8 cellular contexts compared by ENCODE assay signal in the genomic region with DNA sequence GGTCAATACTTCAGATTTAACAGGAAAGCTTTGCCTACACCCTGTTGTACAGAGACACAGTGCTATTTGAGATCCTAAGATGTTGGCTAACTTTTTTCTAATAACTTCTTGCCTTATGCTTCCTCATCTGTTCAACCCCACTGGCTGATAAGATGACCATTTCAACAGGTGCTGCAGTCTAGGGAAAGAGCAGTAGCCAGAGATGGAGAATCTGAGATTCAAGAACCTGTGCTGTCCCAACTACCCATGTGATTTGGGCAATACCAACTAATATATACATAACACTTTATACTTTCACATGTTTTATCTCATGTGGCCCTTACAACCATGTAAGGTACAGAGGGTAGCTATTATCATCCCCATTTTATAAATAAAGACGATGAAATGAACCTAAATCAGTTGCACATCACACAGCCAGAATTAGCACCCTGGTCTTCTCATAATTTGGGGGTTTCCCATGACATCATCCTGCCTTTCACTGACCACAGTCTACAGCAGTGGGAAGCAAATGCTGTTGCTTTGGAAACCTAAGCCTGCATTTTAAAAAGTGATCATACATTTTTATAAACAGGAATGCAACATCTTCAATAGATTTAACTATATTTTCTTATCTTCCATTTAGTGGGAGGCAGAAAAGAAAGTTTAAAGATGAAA. TPM values are rescaled to one million over a fixed set of nuclear protein-coding genes. Genes with fewer than 3 reads are reported as not detected.
DNase-seq lines count a peak whose midpoint lies in the region; ATAC-seq, FAIRE-seq and TF ChIP-seq lines count a peak whose summit lies in the region.

No MANE protein-coding gene starts in this region.

- H3K9me3 Mint-ChIP-seq in activated CD4-positive, alpha-beta T cell treated with anti-CD3 and anti-CD28 coated beads, Interleukin-2, amount 10 ng/mL, durations not matched to agents 24 days and 14 days, result no peaks in the 10 kb centered on the region
- H3K9me3 Mint-ChIP-seq in stimulated activated memory B cell treated with anti-CD40 and anti-IgM and Interleukin-4, amounts not matched to agents 10 μg/mL and 1 μg/mL and 100 μg/mL, for 72 hours, result peaks cover 2% of the 10 kb centered on the region

- intact Hi-C loops in activated CD4-positive, alpha-beta T cell treated with anti-CD3 and anti-CD28 coated beads, Interleukin-2, amount 10 ng/mL, durations not matched to agents 24 days and 14 days (cut with micrococcal nuclease), result no loop called here

- H3K9me2 ChIP-seq in MM.1S (replicated peaks; ENCODE audit: insufficient read depth, low read length), result no peaks in the 10 kb centered on the region

- H3K4me3 ChIP-seq in MM.1S (ENCODE audit: low read length), result no peak overlapping the region

- H3K9me3 ChIP-seq in MM.1S (replicated peaks; ENCODE audit: insufficient read depth, low read length), result no peaks in the 10 kb centered on the region

- DNase-seq in activated CD4-positive, alpha-beta T cell treated with anti-CD3 and anti-CD28 coated beads, Interleukin-2, amount 10 ng/mL, durations not matched to agents 24 days and 14 days, result peak; percentile 74
- DNase-seq in activated CD4-positive, alpha-beta T cell treated with anti-CD3 and anti-CD28 coated beads, Interleukin-2, amount 50 U/mL, for 4 hours, result no peak
- peak; percentile 69 for DNase-seq in MM.1S
- no peak for DNase-seq in H54 (ENCODE audit: insufficient read length, low spot score)
- no peak for DNase-seq in NCI-H1417 (lab: John Stamatoyannopoulos, UW)
- no peak for DNase-seq in effector CD8-positive, alpha-beta T cell (lab: John Stamatoyannopoulos, UW)

- no peaks in the 10 kb centered on the region for H3K27me3 Mint-ChIP-seq in activated CD4-positive, alpha-beta T cell treated with anti-CD3 and anti-CD28 coated beads, Interleukin-2, amount 10 ng/mL, durations not matched to agents 24 days and 14 days
- peaks cover 17% of the 10 kb centered on the region for H3K27me3 Mint-ChIP-seq in stimulated activated memory B cell treated with anti-CD40 and anti-IgM and Interleukin-4, amounts not matched to agents 10 μg/mL and 1 μg/mL and 100 μg/mL, for 72 hours

- no peak for FAIRE-seq in H54 (lab: Jason Lieb, UNC)

- peak overlapping the region; percentile 20 for H3K27ac Mint-ChIP-seq in activated CD4-positive, alpha-beta T cell treated with anti-CD3 and anti-CD28 coated beads, Interleukin-2, amount 10 ng/mL, durations not matched to agents 24 days and 14 days
- H3K27ac Mint-ChIP-seq in stimulated activated memory B cell treated with anti-CD40 and anti-IgM and Interleukin-4, amounts not matched to agents 10 μg/mL and 1 μg/mL and 100 μg/mL, for 72 hours, result no peak overlapping the region

- H3K9ac ChIP-seq in MM.1S (ENCODE audit: low read length), result no peak overlapping the region

- ATAC-seq in HG02798 (IDR thresholded peaks at IDR 0.05; ENCODE audit: poor library complexity, unreplicated experiment), result peak; percentile 96
- peak; percentile 71 for ATAC-seq in stimulated activated memory B cell treated with anti-CD40 and anti-IgM and Interleukin-4, amounts not matched to agents 10 μg/mL and 1 μg/mL and 100 μg/mL, for 72 hours

- H4K20me1 ChIP-seq in MM.1S (ENCODE audit: insufficient read depth, low read length), result no peaks in the 10 kb centered on the region

- peaks cover 26% of the 10 kb centered on the region for H3K4me1 ChIP-seq in MM.1S (ENCODE audit: low read length)

- H3K4me3 Mint-ChIP-seq in activated CD4-positive, alpha-beta T cell treated with anti-CD3 and anti-CD28 coated beads, Interleukin-2, amount 10 ng/mL, durations not matched to agents 24 days and 14 days, result no peak overlapping the region
- no peak overlapping the region for H3K4me3 Mint-ChIP-seq in stimulated activated memory B cell treated with anti-CD40 and anti-IgM and Interleukin-4, amounts not matched to agents 10 μg/mL and 1 μg/mL and 100 μg/mL, for 72 hours

- peak overlapping the region; percentile 66 for H3K27ac ChIP-seq in MM.1S (ENCODE audit: low read length)

- no peaks in the 10 kb centered on the region for H3K36me3 ChIP-seq in MM.1S (replicated peaks; ENCODE audit: insufficient read depth, low read length)

- peak overlapping the region; percentile 63; the same call in 1 of the 2 replicates for H2AFZ ChIP-seq in MM.1S (ENCODE audit: low read length)

- H3K79me2 ChIP-seq in MM.1S (ENCODE audit: low read length), result no peaks in the 10 kb centered on the region

- H3F3A ChIP-seq in MM.1S (ENCODE audit: insufficient read depth, low read length), result no peaks in the 10 kb centered on the region

- H3K4me2 ChIP-seq in MM.1S (ENCODE audit: low read depth, low read length), result peak overlapping the region; percentile 36

- no peaks in the 10 kb centered on the region for H3K27me3 ChIP-seq in MM.1S (replicated peaks; ENCODE audit: insufficient read depth, low read length)

- H3K36me3 Mint-ChIP-seq in activated CD4-positive, alpha-beta T cell treated with anti-CD3 and anti-CD28 coated beads, Interleukin-2, amount 10 ng/mL, durations not matched to agents 24 days and 14 days (ENCODE audit: low read depth), result no peaks in the 10 kb centered on the region
- no peaks in the 10 kb centered on the region for H3K36me3 Mint-ChIP-seq in stimulated activated memory B cell treated with anti-CD40 and anti-IgM and Interleukin-4, amounts not matched to agents 10 μg/mL and 1 μg/mL and 100 μg/mL, for 72 hours

- TF ChIP-seq CTCF in MM.1S (IDR thresholded peaks at IDR 0.05; ENCODE audit: low read length), result no peak

- no peak for TF ChIP-seq POLR2A in H54 (IDR thresholded peaks at IDR 0.05; ENCODE audit: low read depth, low read length)

- peaks cover 17% of the 10 kb centered on the region for H3K4me1 Mint-ChIP-seq in activated CD4-positive, alpha-beta T cell treated with anti-CD3 and anti-CD28 coated beads, Interleukin-2, amount 10 ng/mL, durations not matched to agents 24 days and 14 days
- no peaks in the 10 kb centered on the region for H3K4me1 Mint-ChIP-seq in stimulated activated memory B cell treated with anti-CD40 and anti-IgM and Interleukin-4, amounts not matched to agents 10 μg/mL and 1 μg/mL and 100 μg/mL, for 72 hours

RNA-seq across cellular contexts. Expression of a gene that starts 9.7 kb away (rescaled TPM):
- total RNA-seq in activated CD4-positive, alpha-beta T cell treated with anti-CD3 and anti-CD28 coated beads, Interleukin-2, amount 10 ng/mL, durations not matched to agents 24 days and 14 days, result 4.7 and 6.0 TPM in 2 replicates

RNA-seq across cellular contexts. Expression of a gene that starts 11.6 kb away (rescaled TPM):
- 15.1 and 16.7 TPM in 2 replicates for total RNA-seq in activated CD4-positive, alpha-beta T cell treated with anti-CD3 and anti-CD28 coated beads, Interleukin-2, amount 10 ng/mL, durations not matched to agents 24 days and 14 days

Comparison
In these comparisons a context has a peak if more than half of its experiments do, and no peak if none do; other contexts are left out.
1. DNase-seq: peak in activated CD4-positive, alpha-beta T cell treated with anti-CD3 and anti-CD28 coated beads, Interleukin-2, amount 10 ng/mL, durations not matched to agents 24 days and 14 days (single experiment) and MM.1S (single experiment); none in activated CD4-positive, alpha-beta T cell treated with anti-CD3 and anti-CD28 coated beads, Interleukin-2, amount 50 U/mL, for 4 hours (0 of 2), H54 (single experiment), NCI-H1417 (0 of 3) and effector CD8-positive, alpha-beta T cell (single experiment).